Comparison of ENCODE assay signal across 17 cellular contexts in genomic region chr11:74391193-74391592, GRCh38. TPM values are rescaled to one million over a fixed set of nuclear protein-coding genes. Genes with fewer than 3 reads are reported as not detected.
A peak's percentile ranks its signal among the peaks of the same experiment; 100 is the strongest.
DNase-seq lines count a peak whose midpoint lies in the region; ATAC-seq and TF ChIP-seq lines count a peak whose summit lies in the region.
"Had no signal": no experiment of that assay in that cellular context is flagged by ENCODE, and none has a peak within 500 bp of the region (broad histone marks: within the 10 kb centered on the region; RNA-seq: fewer than 3 reads in every experiment).

No MANE protein-coding gene starts in this region.

- no peaks in the 10 kb centered on the region for H3K27me3 Mint-ChIP-seq in activated T-cell treated with anti-CD3 and anti-CD28 coated beads, Interleukin-2, amount 50 U/mL, for 72 hours (ENCODE audit: low read depth)
- H3K27me3 Mint-ChIP-seq in activated T-cell treated with anti-CD3 and anti-CD28 coated beads, Interleukin-2, amount 50 U/mL, for 4 hours (ENCODE audit: low read depth) = no peaks in the 10 kb centered on the region
- no peaks in the 10 kb centered on the region for H3K27me3 Mint-ChIP-seq in CD4-positive, alpha-beta T cell
- H3K27me3 Mint-ChIP-seq in WTC11 (ENCODE audit: low read depth) = no peaks in the 10 kb centered on the region
- H3K27me3 Mint-ChIP-seq in naive thymus-derived CD4-positive, alpha-beta T cell = no peaks in the 10 kb centered on the region
- H3K27me3 Mint-ChIP-seq: CD8-positive, alpha-beta memory T cell; IgD-negative memory B cell had no signal

- peaks cover 45% of the 10 kb centered on the region for H3K4me1 Mint-ChIP-seq in activated T-cell treated with anti-CD3 and anti-CD28 coated beads, Interleukin-2, amount 50 U/mL, for 72 hours (ENCODE audit: low read depth)
- peaks cover 43% of the 10 kb centered on the region for H3K4me1 Mint-ChIP-seq in activated T-cell treated with anti-CD3 and anti-CD28 coated beads, Interleukin-2, amount 50 U/mL, for 4 hours (ENCODE audit: low read depth)
- H3K4me1 Mint-ChIP-seq in CD4-positive, alpha-beta T cell (ENCODE audit: low read depth) = peaks cover 47% of the 10 kb centered on the region
- peaks cover 32% of the 10 kb centered on the region for H3K4me1 Mint-ChIP-seq in WTC11
- H3K4me1 Mint-ChIP-seq in naive thymus-derived CD4-positive, alpha-beta T cell = peaks cover 29 to 57% (median 44%) of the 10 kb centered on the region in 7 donors

- H3K4me1 ChIP-seq in naive thymus-derived CD4-positive, alpha-beta T cell (ENCODE audit: control insufficient read depth in 2 of 2, insufficient read depth in 2 of 2, low read length in 2 of 2) = peaks cover 0 to 3% of the 10 kb centered on the region in 2 donors
- H3K4me1 ChIP-seq: HAP-1 had no signal

- no peak for TF ChIP-seq CTCF in CD4-positive, alpha-beta T cell (IDR thresholded peaks at IDR 0.05)
- no peak for TF ChIP-seq CTCF in WTC11 (IDR thresholded peaks at IDR 0.05)

- peak overlapping the region; percentile 34 for H3K27ac Mint-ChIP-seq in activated T-cell treated with anti-CD3 and anti-CD28 coated beads, Interleukin-2, amount 50 U/mL, for 72 hours
- H3K27ac Mint-ChIP-seq in CD4-positive, alpha-beta T cell = peak overlapping the region; percentile 71
- peak overlapping the region; percentile 14; the same call in 1 of the 2 replicates for H3K27ac Mint-ChIP-seq in WTC11
- H3K27ac Mint-ChIP-seq in naive thymus-derived CD4-positive, alpha-beta T cell = peak overlapping the region; percentile 3 to 65 (median 39)
- H3K27ac Mint-ChIP-seq: IgD-negative memory B cell had no signal

- no peaks in the 10 kb centered on the region for H3K36me3 ChIP-seq in naive thymus-derived CD4-positive, alpha-beta T cell (ENCODE audit: control insufficient read depth in 2 of 3, insufficient read depth in 3 of 3, low read length in 3 of 3)
- H3K36me3 ChIP-seq: HAP-1 had no signal

- intact Hi-C loops in CD4-positive, alpha-beta T cell (cut with DNase I, micrococcal nuclease) = loop anchor here in 1 of 2 experiments (10.0 kb wide), 2 partner anchors 516 to 606 kb away; partner anchors contain the start of genes COA4, MRPL48 and PAAF1
- intact Hi-C loops in naive thymus-derived CD4-positive, alpha-beta T cell (cut with micrococcal nuclease) = loop anchor here (10.0 kb wide), 2 partner anchors 854 to 1174 kb away; partner anchors contain the start of genes SERPINH1 (in 1 of the 2) and TPBGL (in 1 of the 2)

- no peak overlapping the region for H3K27ac ChIP-seq in CD4-positive, alpha-beta T cell (ENCODE audit: low read depth, low read length)
- H3K27ac ChIP-seq in naive thymus-derived CD4-positive, alpha-beta T cell (ENCODE audit: low read depth, low read length) = no peak overlapping the region

- H3K9me3 ChIP-seq in CD4-positive, alpha-beta T cell (ENCODE audit: control insufficient read depth, low read length) = no peaks in the 10 kb centered on the region
- no peaks in the 10 kb centered on the region for H3K9me3 ChIP-seq in naive thymus-derived CD4-positive, alpha-beta T cell (ENCODE audit: control insufficient read depth in 2 of 3, low read length in 3 of 3)
- H3K9me3 ChIP-seq: HAP-1 had no signal

- ATAC-seq in activated T-cell treated with anti-CD3 and anti-CD28 coated beads, Interleukin-2, amount 50 U/mL, for 72 hours (replicated peaks in 1 of 2) = no peak
- no peak for ATAC-seq in activated T-cell treated with anti-CD3 and anti-CD28 coated beads, Interleukin-2, amount 50 U/mL, for 4 hours
- ATAC-seq in CD4-positive, alpha-beta T cell (ENCODE audit: poor library complexity) = no peak
- ATAC-seq in WTC11 (no peak), HG02970 (IDR thresholded peaks at IDR 0.05; ENCODE audit: low FRiP score, unreplicated experiment) (no peak), GM18498 (IDR thresholded peaks at IDR 0.05; ENCODE audit: unreplicated experiment) (no peak)
- no peak for ATAC-seq in naive thymus-derived CD4-positive, alpha-beta T cell

- no peaks in the 10 kb centered on the region for H3K9me3 Mint-ChIP-seq in activated T-cell treated with anti-CD3 and anti-CD28 coated beads, Interleukin-2, amount 50 U/mL, for 72 hours
- H3K9me3 Mint-ChIP-seq in activated T-cell treated with anti-CD3 and anti-CD28 coated beads, Interleukin-2, amount 50 U/mL, for 4 hours = no peaks in the 10 kb centered on the region
- no peaks in the 10 kb centered on the region for H3K9me3 Mint-ChIP-seq in CD4-positive, alpha-beta T cell
- no peaks in the 10 kb centered on the region for H3K9me3 Mint-ChIP-seq in WTC11
- H3K9me3 Mint-ChIP-seq in naive thymus-derived CD4-positive, alpha-beta T cell = no peaks in the 10 kb centered on the region
- H3K9me3 Mint-ChIP-seq: CD8-positive, alpha-beta memory T cell; IgD-negative memory B cell had no signal

- H3K4me3 Mint-ChIP-seq in activated T-cell treated with anti-CD3 and anti-CD28 coated beads, Interleukin-2, amount 50 U/mL, for 72 hours = peak overlapping the region; percentile 30 to 36
- no peak overlapping the region for H3K4me3 Mint-ChIP-seq in activated T-cell treated with anti-CD3 and anti-CD28 coated beads, Interleukin-2, amount 50 U/mL, for 4 hours
- peak overlapping the region; percentile 5 for H3K4me3 Mint-ChIP-seq in CD4-positive, alpha-beta T cell
- H3K4me3 Mint-ChIP-seq in WTC11 = no peak overlapping the region
- peak overlapping the region in 2 of 10 donors; percentile 10 to 30 for H3K4me3 Mint-ChIP-seq in naive thymus-derived CD4-positive, alpha-beta T cell
- H3K4me3 Mint-ChIP-seq: CD8-positive, alpha-beta memory T cell; IgD-negative memory B cell had no signal

- H3K4me3 ChIP-seq in naive thymus-derived CD4-positive, alpha-beta T cell (ENCODE audit: low read length) = no peak overlapping the region
- H3K4me3 ChIP-seq: HAP-1 had no signal

- H3K36me3 Mint-ChIP-seq in activated T-cell treated with anti-CD3 and anti-CD28 coated beads, Interleukin-2, amount 50 U/mL, for 72 hours (ENCODE audit: insufficient read depth in 2 of 2) = no peaks in the 10 kb centered on the region
- H3K36me3 Mint-ChIP-seq in activated T-cell treated with anti-CD3 and anti-CD28 coated beads, Interleukin-2, amount 50 U/mL, for 4 hours (ENCODE audit: insufficient read depth) = no peaks in the 10 kb centered on the region
- no peaks in the 10 kb centered on the region for H3K36me3 Mint-ChIP-seq in CD4-positive, alpha-beta T cell (ENCODE audit: low read depth)
- H3K36me3 Mint-ChIP-seq in WTC11 = no peaks in the 10 kb centered on the region
- H3K36me3 Mint-ChIP-seq in naive thymus-derived CD4-positive, alpha-beta T cell = no peaks in the 10 kb centered on the region
- H3K36me3 Mint-ChIP-seq: CD8-positive, alpha-beta memory T cell; IgD-negative memory B cell had no signal

- no peak for DNase-seq in activated T-cell treated with anti-CD3 and anti-CD28 coated beads, Interleukin-2, amount 50 U/mL, for 72 hours
- no peak for DNase-seq in activated T-cell treated with anti-CD3 and anti-CD28 coated beads, Interleukin-2, amount 50 U/mL, for 4 hours
- DNase-seq in CD4-positive, alpha-beta T cell = no peak
- DNase-seq in WTC11 (ENCODE audit: low spot score) = no peak
- DNase-seq in naive thymus-derived CD4-positive, alpha-beta T cell = no peak
- DNase-seq: CD8-positive, alpha-beta memory T cell; DND-41; NCI-H1105 treated with DMSO at 0.1 percent for 48 hours; NCI-H187; NCI-H446; NCI-H69; RPMI8226; SIG-M5 had no signal

- POLR2A ChIA-PET in CD4-positive, alpha-beta T cell (lab: Charles Lee) = interaction anchor here (3.3 to 4.4 kb wide), 2 partner anchors 58 to 102 kb away, joined by 8 to 20 read pairs; partner anchors contain the start of gene LIPT2
- POLR2A ChIA-PET in WTC11 (lab: Charles Lee) = no interaction called here
- POLR2A ChIA-PET in naive thymus-derived CD4-positive, alpha-beta T cell (lab: Charles Lee) = interaction anchor here (1.0 kb wide), 1 partner anchor 21 kb away, joined by 3 read pairs; no protein-coding TSS in a partner anchor

- CTCF ChIA-PET in CD4-positive, alpha-beta T cell (lab: Charles Lee) = interaction anchor here (1.8 to 5.2 kb wide), 2 partner anchors 59 to 62 kb away, joined by 12 to 50 read pairs; no protein-coding TSS in a partner anchor
- CTCF ChIA-PET in WTC11 (lab: Charles Lee) = interaction anchor here (0.7 kb wide), 1 partner anchor 117 kb away, joined by 3 read pairs; no protein-coding TSS in a partner anchor
- CTCF ChIA-PET in naive thymus-derived CD4-positive, alpha-beta T cell (lab: Charles Lee) = interaction anchor here (0.6 to 5.8 kb wide), 5 partner anchors 7 to 392 kb away, joined by 3 to 159 read pairs (median 8); partner anchors contain the start of gene PGM2L1

- no peaks in the 10 kb centered on the region for H3K27me3 ChIP-seq in CD4-positive, alpha-beta T cell (ENCODE audit: control insufficient read depth, insufficient read depth, low read length)
- no peaks in the 10 kb centered on the region for H3K27me3 ChIP-seq in naive thymus-derived CD4-positive, alpha-beta T cell (ENCODE audit: control insufficient read depth in 2 of 2, insufficient read depth in 2 of 2, low read length in 2 of 2)

TF ChIP-seq in WTC11, 78 proteins besides CTCF, POLR2A, EP300 and RAD21:
- TF ChIP-seq CDX4 (CRISPR knock-in tag; IDR thresholded peaks at IDR 0.05; ENCODE audit: borderline replicate concordance) = no peak
- no peak for TF ChIP-seq HMGA2 (CRISPR knock-in tag; IDR thresholded peaks at IDR 0.05)
- no peak for TF ChIP-seq TP53 (CRISPR knock-in tag; IDR thresholded peaks at IDR 0.05)
- no peak for TF ChIP-seq ZNF317 (CRISPR knock-in tag; IDR thresholded peaks at IDR 0.05; ENCODE audit: borderline replicate concordance, low read depth)
- no peak for TF ChIP-seq GABPB1 (CRISPR knock-in tag; IDR thresholded peaks at IDR 0.05)
- no peak for TF ChIP-seq RELA (CRISPR knock-in tag; IDR thresholded peaks at IDR 0.05; ENCODE audit: borderline replicate concordance)
- TF ChIP-seq GTF2I (CRISPR knock-in tag; conservative IDR thresholded peaks at IDR 0.05) = no peak
- no peak for TF ChIP-seq MYBL2 (CRISPR knock-in tag; IDR thresholded peaks at IDR 0.05)
- no peak for TF ChIP-seq FOXP1 (CRISPR knock-in tag; IDR thresholded peaks at IDR 0.05; ENCODE audit: borderline replicate concordance)

RNA-seq across cellular contexts. Expression of gene PGM2L1, which starts 7.0 kb away (rescaled TPM):
- total RNA-seq in activated T-cell treated with anti-CD3 and anti-CD28 coated beads, Interleukin-2, amount 50 U/mL, for 72 hours = 10 to 100 TPM; 12.1 to 16.4 TPM
- 1 to 10 TPM; 8.3 to 9.4 (median 8.7) TPM for total RNA-seq in activated T-cell treated with anti-CD3 and anti-CD28 coated beads, Interleukin-2, amount 50 U/mL, for 4 hours
- 10 to 100 TPM; 10.2 to 11.8 TPM for total RNA-seq in CD4-positive, alpha-beta T cell
- total RNA-seq in WTC11 (2021) = 23.1 to 34.1 TPM (median 24.8 TPM) in 3 replicates
- total RNA-seq in naive thymus-derived CD4-positive, alpha-beta T cell = 10 to 100 TPM in 2 of 5 experiments, 1 to 10 TPM in 3; 6.5 to 17.7 (median 9.9) TPM
- polyA plus RNA-seq in naive thymus-derived CD4-positive, alpha-beta T cell = 1 to 10 TPM; 4.2 to 5.9 TPM

Comparison
In these comparisons a context has a peak if more than half of its experiments do, and no peak if none do; other contexts are left out.
1. H3K4me3 Mint-ChIP-seq: peak in activated T-cell treated with anti-CD3 and anti-CD28 coated beads, Interleukin-2, amount 50 U/mL, for 72 hours (2 of 2) and CD4-positive, alpha-beta T cell (single experiment); none in activated T-cell treated with anti-CD3 and anti-CD28 coated beads, Interleukin-2, amount 50 U/mL, for 4 hours (single experiment) and WTC11 (single experiment).
2. H3K27ac Mint-ChIP-seq: peak in every context shown above with its lines; median percentile 71 in CD4-positive, alpha-beta T cell; 39 in naive thymus-derived CD4-positive, alpha-beta T cell; 34 in activated T-cell treated with anti-CD3 and anti-CD28 coated beads, Interleukin-2, amount 50 U/mL, for 72 hours; 14 in WTC11.